31 cellular contexts compared by ENCODE assay signal in the genomic region with DNA sequence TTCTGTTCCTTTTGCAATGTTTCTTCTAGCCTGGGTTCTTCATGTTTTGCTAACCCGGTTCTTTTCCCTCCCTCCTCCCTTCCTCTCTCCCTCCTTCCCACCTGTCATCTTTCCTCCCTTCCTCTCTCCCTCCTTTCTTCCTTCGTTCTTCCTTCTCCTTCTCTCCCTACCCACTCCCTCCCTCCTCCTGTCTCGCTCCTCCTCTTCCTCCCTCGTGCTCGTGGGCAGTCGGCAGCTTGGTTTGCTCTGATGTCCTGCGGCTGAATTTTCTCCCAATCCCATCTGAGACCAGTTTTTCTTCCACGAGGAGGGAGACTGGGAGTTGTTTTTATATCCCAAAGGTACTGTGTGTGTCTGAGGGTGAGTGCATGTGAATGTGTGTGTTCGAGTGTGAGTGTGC.
"Had no signal": no experiment of that assay in that cellular context is flagged by ENCODE, and none has a peak within 500 bp of the region (broad histone marks: within the 10 kb centered on the region; RNA-seq: fewer than 3 reads in every experiment).

No MANE protein-coding gene starts in this region.

- H3K27me3 Mint-ChIP-seq: activated B cell treated with CpG ODN at 0.5 μM for 24 hours had no signal

- ATAC-seq: activated CD4-positive, CD25-positive, alpha-beta regulatory T cell treated with anti-CD3 and anti-CD28 coated beads, Interleukin-2, amount 50 U/mL, for 24 hours; activated CD8-positive, alpha-beta T cell treated with anti-CD3 and anti-CD28 coated beads for 36 hours; activated T-cell treated with anti-CD3 and anti-CD28 coated beads, Interleukin-2, amount 50 U/mL, for 4 hours; activated T-helper 17 cell treated with anti-CD3 and anti-CD28 coated beads, Interleukin-2, amount 50 U/mL, for 72 hours; gastroesophageal sphincter had no signal

- H3K4me1 ChIP-seq: colonic mucosa, esophagus squamous epithelium, gastroesophageal sphincter had no signal

- H3K4me3 ChIP-seq: cardiac muscle cell, colonic mucosa, esophagus squamous epithelium, gastroesophageal sphincter had no signal

- H3K27ac ChIP-seq: cardiac muscle cell, colonic mucosa, epithelial cell of prostate, esophagus squamous epithelium, gastroesophageal sphincter, WERI-Rb-1 had no signal

- H3K27me3 ChIP-seq: cardiac muscle cell, colonic mucosa had no signal

- FAIRE-seq: astrocyte, endometrium, endothelial cell of umbilical vein had no signal

- H3K4me1 Mint-ChIP-seq: activated B cell treated with CpG ODN at 0.5 μM for 24 hours; activated T-helper 17 cell treated with anti-CD3 and anti-CD28 coated beads, Interleukin-2, amount 50 U/mL, for 72 hours had no signal

- DNase-seq: activated B cell treated with CpG ODN at 0.5 μM for 24 hours; activated CD4-positive, alpha-beta T cell treated with anti-CD3 and anti-CD28 coated beads for 48 hours; activated CD4-positive, alpha-beta T cell treated with anti-CD3 and anti-CD28 coated beads, Interleukin-2, amount 50 U/mL, for 1 hour; activated CD4-positive, alpha-beta T cell treated with anti-CD3 and anti-CD28 coated beads, Interleukin-2, amount 50 U/mL, for 48 hours; activated CD8-positive, alpha-beta memory T cell treated with anti-CD3 and anti-CD28 coated beads for 24 hours; activated CD8-positive, alpha-beta T cell treated with anti-CD3 and anti-CD28 coated beads for 36 hours; activated effector memory CD4-positive, alpha-beta T cell treated with Interleukin-2 at 50 U/mL for 16 hours; activated gamma-delta T cell treated with Interleukin-2 at 50 U/mL for 16 hours; activated naive CD4-positive, alpha-beta T cell treated with anti-CD3 and anti-CD28 coated beads, Interleukin-2, amount 50 U/mL, for 16 hours; activated naive CD4-positive, alpha-beta T cell treated with Interleukin-2 at 50 U/mL for 16 hours; activated T-cell treated with anti-CD3 and anti-CD28 coated beads, Interleukin-2, amount 50 U/mL, for 4 hours; amniotic stem cell; anterior cingulate cortex; central memory CD4-positive, alpha-beta T cell; cerebellar nuclear complex; colonic mucosa; effector CD8-positive, alpha-beta T cell; esophagus squamous epithelium; foreskin melanocyte; T-helper 9 cell; WERI-Rb-1 had no signal

- H3K36me3 Mint-ChIP-seq: activated naive CD8-positive, alpha-beta T cell had no signal

- H3K9me3 Mint-ChIP-seq: activated B cell treated with CpG ODN at 0.5 μM for 24 hours; activated T-helper 17 cell treated with anti-CD3 and anti-CD28 coated beads, Interleukin-2, amount 50 U/mL, for 72 hours had no signal

- H3K9me3 ChIP-seq: colonic mucosa, esophagus squamous epithelium, gastroesophageal sphincter had no signal

- H3K27ac Mint-ChIP-seq: activated B cell treated with CpG ODN at 0.5 μM for 24 hours; activated CD8-positive, alpha-beta T cell treated with anti-CD3 and anti-CD28 coated beads for 36 hours; activated naive CD8-positive, alpha-beta T cell; activated T-helper 17 cell treated with anti-CD3 and anti-CD28 coated beads, Interleukin-2, amount 50 U/mL, for 72 hours; T-helper 1 cell treated with Interleukin-12 subunit alpha and Interleukin-12 subunit beta and Interleukin-4 antibody, amounts not matched to agents 30 μg/mL and 1 μg/mL, for 36 hours had no signal

- H3K4me3 Mint-ChIP-seq: activated B cell treated with CpG ODN at 0.5 μM for 24 hours; activated CD8-positive, alpha-beta T cell treated with anti-CD3 and anti-CD28 coated beads for 36 hours; activated naive CD8-positive, alpha-beta T cell; activated T-cell treated with anti-CD3 and anti-CD28 coated beads, Interleukin-2, amount 50 U/mL, for 4 hours; activated T-helper 17 cell treated with anti-CD3 and anti-CD28 coated beads, Interleukin-2, amount 50 U/mL, for 72 hours; T-helper 1 cell treated with Interleukin-12 subunit alpha and Interleukin-12 subunit beta and Interleukin-4 antibody, amounts not matched to agents 30 μg/mL and 1 μg/mL, for 36 hours had no signal

- H3K36me3 ChIP-seq: cardiac muscle cell, colonic mucosa, esophagus squamous epithelium, gastroesophageal sphincter, WERI-Rb-1 had no signal
